Comparison of ENCODE assay signal across 20 cellular contexts in the genomic region with DNA sequence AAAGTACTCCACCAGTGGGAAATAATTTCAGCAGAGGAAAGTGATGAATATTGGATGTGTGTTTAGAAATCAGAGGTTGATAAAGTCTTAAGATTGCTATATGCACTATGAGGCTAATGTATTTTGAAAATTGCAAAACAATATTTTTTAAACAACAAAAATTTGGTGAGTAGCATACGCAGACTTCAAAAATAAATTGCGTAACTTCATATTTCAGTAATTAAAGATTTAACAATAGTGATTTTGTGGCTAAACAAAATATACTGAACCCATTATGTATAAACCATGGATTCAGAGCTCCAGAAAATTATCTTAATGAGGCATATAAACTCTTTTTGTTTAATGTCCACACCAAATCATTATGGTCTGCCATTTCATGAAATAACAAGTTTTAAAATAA.
"Had no signal": no experiment of that assay in that cellular context is flagged by ENCODE, and none has a peak within 500 bp of the region (broad histone marks: within the 10 kb centered on the region; RNA-seq: fewer than 3 reads in every experiment).

No MANE protein-coding gene starts in this region.

- H3K4me3 Mint-ChIP-seq: activated naive CD4-positive, alpha-beta T cell treated with anti-CD3 and anti-CD28 coated beads, Interleukin-2, amount 10 ng/mL, durations not matched to agents 7 days and 5 days had no signal

- H3K27ac ChIP-seq: gastroesophageal sphincter, tibial nerve had no signal

- H3K27ac Mint-ChIP-seq: activated naive CD4-positive, alpha-beta T cell treated with anti-CD3 and anti-CD28 coated beads, Interleukin-2, amount 10 ng/mL, durations not matched to agents 7 days and 5 days had no signal

- ATAC-seq: esophagus mucosa; gastroesophageal sphincter; heart left ventricle; left ventricle myocardium superior; mucosa of descending colon; naive thymus-derived CD8-positive, alpha-beta T cell; stimulated activated naive B cell treated with anti-CD40 and anti-IgM and Interleukin-4, amounts not matched to agents 10 μg/mL and 1 μg/mL and 100 μg/mL, for 72 hours had no signal

- H3K27me3 Mint-ChIP-seq: naive thymus-derived CD8-positive, alpha-beta T cell; stimulated activated naive B cell treated with anti-CD40 and anti-IgM and Interleukin-4, amounts not matched to agents 10 μg/mL and 1 μg/mL and 100 μg/mL, for 72 hours had no signal

- H3K4me3 ChIP-seq: gastroesophageal sphincter, heart left ventricle, mucosa of descending colon, spleen, tibial nerve had no signal

- H3K36me3 Mint-ChIP-seq: naive thymus-derived CD8-positive, alpha-beta T cell had no signal

- H3K27me3 ChIP-seq: gastroesophageal sphincter, heart left ventricle, spleen, tibial nerve had no signal

- H3K9me3 Mint-ChIP-seq: activated naive CD4-positive, alpha-beta T cell treated with anti-CD3 and anti-CD28 coated beads, Interleukin-2, amount 10 ng/mL, durations not matched to agents 7 days and 5 days; naive thymus-derived CD8-positive, alpha-beta T cell had no signal

- DNase-seq: activated CD4-positive, alpha-beta T cell treated with anti-CD3 and anti-CD28 coated beads, Interleukin-2, amount 50 U/mL, for 1 hour; activated CD4-positive, CD25-positive, alpha-beta regulatory T cell treated with anti-CD3 and anti-CD28 coated beads, Interleukin-2, amount 50 U/mL, for 72 hours; activated CD8-positive, alpha-beta memory T cell treated with anti-CD3 and anti-CD28 coated beads, Interleukin-2, amount 50 U/mL, for 4 hours; activated effector memory CD4-positive, alpha-beta T cell treated with Interleukin-2 at 50 U/mL for 16 hours; activated naive CD4-positive, alpha-beta T cell treated with anti-CD3 and anti-CD28 coated beads, Interleukin-2, amount 10 ng/mL, durations not matched to agents 7 days and 5 days; activated T-cell treated with anti-CD3 and anti-CD28 coated beads, Interleukin-2, amount 50 U/mL, for 48 hours; effector CD8-positive, alpha-beta T cell; heart left ventricle; kidney glomerular epithelial cell; left ventricle myocardium superior; mesenchymal stem cell; mucosa of descending colon; naive thymus-derived CD8-positive, alpha-beta T cell; posterior cingulate gyrus; spleen; stimulated activated naive B cell treated with anti-CD40 and anti-IgM and Interleukin-4, amounts not matched to agents 10 μg/mL and 1 μg/mL and 100 μg/mL, for 72 hours had no signal

- FAIRE-seq: urothelium cell line had no signal

- H3K36me3 ChIP-seq: gastroesophageal sphincter, heart left ventricle, spleen, tibial nerve had no signal

- H3K9me3 ChIP-seq: gastroesophageal sphincter, heart left ventricle, mucosa of descending colon, spleen, tibial nerve had no signal
